In the genomic region with DNA sequence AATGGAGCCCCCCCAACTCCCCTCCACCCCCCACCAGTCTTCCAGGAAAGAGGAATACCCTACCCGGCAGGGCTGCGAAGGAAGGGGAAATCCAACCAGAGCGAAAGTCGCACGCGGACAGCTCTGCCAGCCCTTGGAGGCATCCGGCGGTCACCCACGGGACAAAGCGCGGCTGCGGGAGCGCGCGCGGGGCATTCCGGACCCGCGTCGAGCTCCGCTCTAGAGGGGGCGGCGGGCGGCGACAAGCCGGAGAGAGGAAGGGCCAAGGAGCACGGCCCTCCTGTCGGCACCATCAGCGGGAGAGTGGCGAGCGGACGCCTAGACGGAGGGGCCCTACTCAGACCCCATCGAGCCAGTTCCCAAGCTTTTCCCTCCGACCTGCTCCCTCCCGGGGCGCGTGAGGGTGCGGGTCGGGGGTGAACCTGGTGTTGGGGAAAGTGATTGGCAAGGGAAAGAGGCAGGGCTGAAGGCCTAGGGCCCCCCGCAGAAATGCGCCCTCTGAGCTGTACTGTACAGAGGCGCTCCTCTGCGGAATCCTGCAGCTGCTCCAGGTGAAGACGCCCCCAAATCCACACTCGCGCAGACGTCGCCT, we compare ENCODE assay signal across 8 cellular contexts. TPM values are rescaled to one million over a fixed set of nuclear protein-coding genes. Genes with fewer than 3 reads are reported as not detected.
DNase-seq lines count a peak whose midpoint lies in the region; ATAC-seq and TF ChIP-seq lines count a peak whose summit lies in the region.

No MANE protein-coding gene starts in this region.

- H3K4me3 ChIP-seq in AG09309 (ENCODE audit: control insufficient read depth, low read depth, low read length): peak overlapping the region; percentile 49
- peak overlapping the region; percentile 58 for H3K4me3 ChIP-seq in IMR-90 (ENCODE audit: insufficient read depth, low read depth, low read length)
- peak overlapping the region; percentile 51 to 68 (median 52) for H3K4me3 ChIP-seq in mammary epithelial cell (replicated peaks in 1 of 3; ENCODE audit: insufficient read depth in 1 of 3, low read depth in 2 of 3, low read length in 3 of 3)
- H3K4me3 ChIP-seq in lower lobe of right lung: peak overlapping the region; percentile 77
- peak overlapping the region; percentile 32 to 80 (median 63) for H3K4me3 ChIP-seq in tibial nerve

- peak overlapping the region; percentile 66; the same call in 1 of the 2 replicates for H3K23ac ChIP-seq in IMR-90 (ENCODE audit: low read depth, low read length)

- CTCF ChIA-PET in IMR-90 (lab: Yijun Ruan, JAX) (interaction anchor here (0.6 to 2.1 kb wide), 3 partner anchors 15 to 76 kb away, joined by 3 to 6 read pairs (median 3); no protein-coding TSS in a partner anchor), mammary epithelial cell (lab: Charles Lee; ENCODE audit: low non-redundant PET) (no interaction called here)

- H4K8ac ChIP-seq in IMR-90 (ENCODE audit: low read depth in 2 of 2, low read length in 2 of 2): peak overlapping the region in 1 of 2 experiments; percentile 68; a peak in 1 of 4 replicates

- peaks cover 6% of the 10 kb centered on the region for H3K79me2 ChIP-seq in mammary epithelial cell (ENCODE audit: insufficient read depth, low read length)

- no peaks in the 10 kb centered on the region for H3K9me3 ChIP-seq in IMR-90 (ENCODE audit: control insufficient read depth, insufficient read depth, low read length)
- H3K9me3 ChIP-seq in mammary epithelial cell (replicated peaks; ENCODE audit: insufficient read depth, low read length): no peaks in the 10 kb centered on the region
- no peaks in the 10 kb centered on the region for H3K9me3 ChIP-seq in lower lobe of right lung
- no peaks in the 10 kb centered on the region for H3K9me3 ChIP-seq in tibial nerve

- peaks cover 0 to 5% of the 10 kb centered on the region in 2 experiments; a peak in 1 of 4 replicates for H3K79me1 ChIP-seq in IMR-90 (ENCODE audit: low read depth in 1 of 2, low read length in 2 of 2)

- DNase-seq in AG09309 (ENCODE audit: low read depth) (no peak), IMR-90 (no peak), mammary epithelial cell (no peak), lower lobe of right lung (no peak), tibial nerve (ENCODE audit: low spot score in 2 of 2) (no peak), NCI-H2029 (lab: John Stamatoyannopoulos, UW) (no peak)

- POLR2A ChIA-PET in IMR-90 (lab: Charles Lee; ENCODE audit: unreplicated experiment): no interaction called here

- peak overlapping the region; percentile 44 for H2AK9ac ChIP-seq in IMR-90 (replicated peaks; ENCODE audit: low read depth, low read length, poor library complexity)

- H3K4me1 ChIP-seq in IMR-90 (ENCODE audit: control insufficient read depth, insufficient read depth, low read length) (peaks cover 20% of the 10 kb centered on the region), mammary epithelial cell (ENCODE audit: insufficient read depth, low read length) (peaks cover 45% of the 10 kb centered on the region), lower lobe of right lung (peaks cover 82% of the 10 kb centered on the region), tibial nerve (peaks cover 0 to 78% (median 12%) of the 10 kb centered on the region in 4 donors)

- H3K27me3 ChIP-seq in IMR-90 (ENCODE audit: control insufficient read depth, insufficient read depth, low read length) (no peaks in the 10 kb centered on the region), mammary epithelial cell (ENCODE audit: insufficient read depth, low read length) (no peaks in the 10 kb centered on the region), lower lobe of right lung (ENCODE audit: low read depth) (peaks cover 4% of the 10 kb centered on the region), tibial nerve (peaks cover 0 to 24% of the 10 kb centered on the region in 2 donors)

- WGBS in IMR-90 (ENCODE audit: extremely low coverage in 2 of 2, insufficient read length in 1 of 2), 2 experiments: 10% methylated on average over 6 of the region's 49 CpGs; no CpG with 5 or more reads in 1 of the 2 experiments
- 0% methylated on average over 5 of the region's 49 CpGs for WGBS in mammary epithelial cell (ENCODE audit: low coverage, missing lambda C conversion rate)
- 9 to 13% methylated on average over 8 to 44 of the region's 49 CpGs for WGBS in tibial nerve, 2 donors

- no peak for TF ChIP-seq POLR2A in IMR-90 (IDR thresholded peaks at IDR 0.05; ENCODE audit: low read depth, low read length)
- TF ChIP-seq POLR2A in tibial nerve (IDR thresholded peaks at IDR 0.05): no peak

- H3K9ac ChIP-seq in IMR-90 (ENCODE audit: low read depth, low read length) (0 out of 2 replicates have a peak overlapping the region, but pooled peaks have one; percentile 16), mammary epithelial cell (ENCODE audit: insufficient read depth, low read length) (no peak overlapping the region)

- no peak overlapping the region for H3K56ac ChIP-seq in IMR-90 (ENCODE audit: extremely low read depth, insufficient read depth, low read length)

- TF ChIP-seq CTCF in AG09309 (IDR thresholded peaks at IDR 0.05; ENCODE audit: control insufficient read depth, insufficient read depth, low read depth, low read length, missing control alignments): no peak
- TF ChIP-seq CTCF in IMR-90 (conservative IDR thresholded peaks at IDR 0.05; ENCODE audit: low read depth, low read length): no peak
- no peak for TF ChIP-seq CTCF in mammary epithelial cell (conservative IDR thresholded peaks at IDR 0.05 in 1 of 2, IDR thresholded peaks at IDR 0.05 in 1 of 2; ENCODE audit: extremely low read depth in 1 of 2, insufficient read depth in 1 of 2, low read depth in 1 of 2, low read length in 2 of 2)
- no peak for TF ChIP-seq CTCF in lower lobe of right lung (IDR thresholded peaks at IDR 0.05)
- TF ChIP-seq CTCF in tibial nerve (IDR thresholded peaks at IDR 0.05): no peak

- H3K27ac ChIP-seq in IMR-90 (ENCODE audit: insufficient read depth, low read length) (no peak overlapping the region), mammary epithelial cell (ENCODE audit: insufficient read depth, low read depth, low read length) (no peak overlapping the region), lower lobe of right lung (peak overlapping the region; percentile 71), tibial nerve (peak overlapping the region in 2 of 4 donors; percentile 57 to 84)

- no peak overlapping the region; the same call in 1 of the 2 replicates for H4K5ac ChIP-seq in IMR-90 (ENCODE audit: low read depth, low read length)

- in situ Hi-C loops in IMR-90 (cut with MboI; ENCODE audit: low sequenced_read_pairs) (no loop called here), mammary epithelial cell (cut with MboI; ENCODE audit: low sequenced_read_pairs in 2 of 2) (no loop called here)

- no peak for TF ChIP-seq EP300 in tibial nerve (IDR thresholded peaks at IDR 0.05)

- no peak overlapping the region for H2BK20ac ChIP-seq in IMR-90 (ENCODE audit: low read depth, low read length)

- BruUV-seq in IMR-90 (replicated peaks; lab: Mats Ljungman, UMichigan) (no TSS peak), mammary epithelial cell (replicated peaks; lab: Mats Ljungman, UMichigan) (no TSS peak)

- H3K18ac ChIP-seq in IMR-90 (ENCODE audit: low read depth, low read length): no peak overlapping the region

- no peak overlapping the region; the same call in 1 of the 2 replicates for H4K91ac ChIP-seq in IMR-90 (ENCODE audit: insufficient read depth, low read depth, low read length)

- no peak for TF ChIP-seq RAD21 in IMR-90 (IDR thresholded peaks at IDR 0.05; ENCODE audit: low read length)

- no peaks in the 10 kb centered on the region for H3K36me3 ChIP-seq in IMR-90 (ENCODE audit: control insufficient read depth, insufficient read depth, low read length)
- no peaks in the 10 kb centered on the region for H3K36me3 ChIP-seq in mammary epithelial cell (ENCODE audit: insufficient read depth, low read length)
- no peaks in the 10 kb centered on the region for H3K36me3 ChIP-seq in lower lobe of right lung
- no peaks in the 10 kb centered on the region for H3K36me3 ChIP-seq in tibial nerve

- no peak overlapping the region for H2BK5ac ChIP-seq in IMR-90 (ENCODE audit: low read depth, low read length, poor library complexity, severe bottlenecking)

- peak overlapping the region; percentile 90 for H2AFZ ChIP-seq in IMR-90 (replicated peaks; ENCODE audit: low read length, poor library complexity)
- H2AFZ ChIP-seq in mammary epithelial cell (ENCODE audit: low read depth, low read length): peak overlapping the region; percentile 76

- dilution Hi-C loops in IMR-90 (cut with HindIII; ENCODE audit: low sequenced_read_pairs, unreplicated experiment): no loop called here
- dilution Hi-C loops in mammary epithelial cell (cut with HindIII; ENCODE audit: low sequenced_read_pairs): no loop called here

- peak overlapping the region; percentile 29; the same call in 1 of the 2 replicates for H3K4ac ChIP-seq in IMR-90 (ENCODE audit: low read depth, low read length)

- H3K4me2 ChIP-seq in IMR-90 (ENCODE audit: low read depth, low read length): peak overlapping the region; percentile 67
- peak overlapping the region; percentile 93 for H3K4me2 ChIP-seq in mammary epithelial cell (ENCODE audit: insufficient read depth, low read depth, low read length)

- H2AK5ac ChIP-seq in IMR-90 (ENCODE audit: low read depth, low read length): no peak overlapping the region

- 0 out of 2 replicates have a peak overlapping the region, but pooled peaks have one; percentile 35 for H2BK120ac ChIP-seq in IMR-90 (ENCODE audit: low read depth, low read length)

- ATAC-seq in GM19395 (IDR thresholded peaks at IDR 0.05; ENCODE audit: unreplicated experiment): peak; percentile 25
- no peak for ATAC-seq in IMR-90 (ENCODE audit: low read depth)
- peak; percentile 39 to 58 for ATAC-seq in lower lobe of right lung
- no peak for ATAC-seq in HG02938 (IDR thresholded peaks at IDR 0.05; ENCODE audit: unreplicated experiment)

- intact Hi-C loops in IMR-90 (cut with micrococcal nuclease) (loop anchor here (1.0 kb wide), 1 partner anchor 76 kb away; no protein-coding TSS in a partner anchor), mammary epithelial cell (cut with micrococcal nuclease) (loop anchor here (1.0 kb wide), 2 partner anchors 38 to 76 kb away; no protein-coding TSS in a partner anchor), lower lobe of right lung (cut with DNase I) (no loop called here)

- H4K20me1 ChIP-seq in IMR-90 (ENCODE audit: insufficient read depth, low read length): 0 out of 2 replicates have a peak, but pooled peaks cover 3% of the 10 kb centered on the region
- no peaks in the 10 kb centered on the region for H4K20me1 ChIP-seq in mammary epithelial cell (ENCODE audit: insufficient read depth, low read length)

- no peak overlapping the region for H2BK15ac ChIP-seq in IMR-90 (ENCODE audit: low read depth, low read length)

- peaks cover 12% of the 10 kb centered on the region for H3K9me1 ChIP-seq in IMR-90 (ENCODE audit: insufficient read depth, low read length)

- H3K14ac ChIP-seq in IMR-90 (replicated peaks; ENCODE audit: low read depth, low read length): no peak overlapping the region

RNA-seq across cellular contexts. Expression of gene RASSF5, which starts 0.4 kb away (rescaled TPM):
- total RNA-seq in IMR-90 (2012; rRNA removed) (0.18 and 0.56 TPM in 2 replicates), mammary epithelial cell (1 to 10 TPM; 3.5 to 6.7 TPM), lower lobe of right lung (48.2 TPM), tibial nerve (10 to 100 TPM; 24.0 to 32.9 (median 30.2) TPM)
- polyA plus RNA-seq in IMR-90 (2012; rRNA removed) (1.1 TPM in 2 replicates), mammary epithelial cell (1.8 TPM)
- polyA plus RNA-seq in IMR-90 (2012; cell fraction: cytosol; rRNA removed): 0.39 and 1.2 TPM in 2 replicates
- polyA plus RNA-seq in IMR-90 (2012; cell fraction: nucleus; rRNA removed; ENCODE audit: low replicate concordance): 2.3 and 3.2 TPM in 2 replicates
- 3.4 TPM for polyA minus RNA-seq in mammary epithelial cell

RNA-seq across cellular contexts. Expression of gene IKBKE, which starts 36.6 kb away (rescaled TPM):
- total RNA-seq in IMR-90 (2012; rRNA removed) (21.4 and 24.0 TPM in 2 replicates), mammary epithelial cell (10 to 100 TPM in 1 of 2 donors, 1 to 10 TPM in 1; 9.2 to 11.6 TPM), lower lobe of right lung (12.5 TPM), tibial nerve (10 to 100 TPM in 1 of 4 donors, 1 to 10 TPM in 3; 1.5 to 18.0 (median 3.7) TPM)
- polyA plus RNA-seq in IMR-90 (2012; rRNA removed) (20.3 and 21.0 TPM in 2 replicates), mammary epithelial cell (6.7 TPM)
- 14.8 and 17.1 TPM in 2 replicates for polyA plus RNA-seq in IMR-90 (2012; cell fraction: cytosol; rRNA removed)
- 47.3 and 62.4 TPM in 2 replicates for polyA plus RNA-seq in IMR-90 (2012; cell fraction: nucleus; rRNA removed; ENCODE audit: low replicate concordance)
- 5.5 TPM for polyA minus RNA-seq in mammary epithelial cell

Comparison
In these comparisons a context has a peak if more than half of its experiments do, and no peak if none do; other contexts are left out.
1. ATAC-seq: peak in GM19395 (single experiment) and lower lobe of right lung (2 of 2); none in IMR-90 (single experiment) and HG02938 (single experiment).
2. Peak in every context shown above with its lines, with median percentiles within 50 percentile points of each other: H3K4me3 ChIP-seq.